Comparison of ENCODE assay signal across 1 cellular context in genomic region chr1:230470750-230471149, GRCh38. TPM values are rescaled to one million over a fixed set of nuclear protein-coding genes. Genes with fewer than 3 reads are reported as not detected.
"Had no signal": no experiment of that assay in that cellular context is flagged by ENCODE, and none has a peak within 500 bp of the region (broad histone marks: within the 10 kb centered on the region; RNA-seq: fewer than 3 reads in every experiment).

No MANE protein-coding gene starts in this region.

RNA-seq across cellular contexts. Expression of gene PGBD5, which starts 44.6 kb away (rescaled TPM):
- polyA plus RNA-seq: GM12878 had no signal
